Comparison of ENCODE assay signal across 17 cellular contexts in the genomic region with DNA sequence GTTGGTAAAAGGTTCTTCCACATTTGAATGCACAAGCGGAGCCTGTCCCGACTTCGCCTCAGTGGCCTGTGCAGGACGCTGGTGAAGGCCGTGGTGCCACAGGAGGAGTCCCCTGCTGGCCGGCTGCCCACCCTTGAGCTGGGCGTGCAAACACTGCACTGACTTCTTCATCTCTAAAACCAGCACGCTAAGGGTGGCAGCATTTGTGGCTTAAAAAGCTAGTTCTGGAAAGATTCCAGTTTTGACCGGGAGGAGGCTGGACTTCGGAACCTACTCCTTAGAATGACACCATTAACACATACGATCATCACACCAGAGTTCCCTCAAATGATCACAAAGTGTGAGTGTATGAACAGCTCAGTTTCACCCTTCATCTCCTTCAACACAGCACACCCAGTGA.
DNase-seq lines count a peak whose midpoint lies in the region; FAIRE-seq lines count a peak whose summit lies in the region.
"Had no signal": no experiment of that assay in that cellular context is flagged by ENCODE, and none has a peak within 500 bp of the region (broad histone marks: within the 10 kb centered on the region; RNA-seq: fewer than 3 reads in every experiment).

No MANE protein-coding gene starts in this region.

- no peak overlapping the region for H4K5ac ChIP-seq in mesendoderm (ENCODE audit: low read length)

- no peaks in the 10 kb centered on the region for H3K27me3 ChIP-seq in mesendoderm (ENCODE audit: insufficient read depth, low read length, poor library complexity)
- H3K27me3 ChIP-seq: breast epithelium had no signal

- no peak overlapping the region for H2AK5ac ChIP-seq in mesendoderm (ENCODE audit: low read length)

- no peak overlapping the region for H3K56ac ChIP-seq in mesendoderm (ENCODE audit: low read length)

- no peak overlapping the region for H2BK120ac ChIP-seq in mesendoderm (ENCODE audit: low read depth, low read length)

- peak; percentile 82 for DNase-seq in HT-29 (ENCODE audit: low spot score)
- no peak for DNase-seq in activated naive CD8-positive, alpha-beta T cell treated with anti-CD3 and anti-CD28 coated beads for 36 hours
- peak; percentile 41 for DNase-seq in renal cortical epithelial cell (ENCODE audit: low read depth)
- DNase-seq in mesendoderm, result no peak
- no peak for DNase-seq in HTR-8/SVneo (ENCODE audit: insufficient read length, low spot score)
- DNase-seq in NCI-H226, result no peak
- DNase-seq: activated naive CD4-positive, alpha-beta T cell; AML-193; DMS 273 treated with DMSO at 0.1 percent for 48 hours; endodermal cell; islet precursor cell; NCI-H1930; NCI-H510A treated with DMSO at 0.1 percent for 48 hours had no signal

- H3K27ac Mint-ChIP-seq in activated naive CD8-positive, alpha-beta T cell treated with anti-CD3 and anti-CD28 coated beads for 36 hours, result peak overlapping the region; percentile 7

- no peak overlapping the region for H3K18ac ChIP-seq in mesendoderm (ENCODE audit: low read length)

- no peak overlapping the region for H4K8ac ChIP-seq in mesendoderm (ENCODE audit: low read depth, low read length)

- H3K79me2 ChIP-seq in mesendoderm (ENCODE audit: control insufficient read depth, insufficient read depth, low read length), result no peaks in the 10 kb centered on the region

- H2BK5ac ChIP-seq in mesendoderm (ENCODE audit: low read length), result no peak overlapping the region

- H3K9ac ChIP-seq in mesendoderm (ENCODE audit: low read length), result no peak overlapping the region

- no peak overlapping the region for H3K4me3 Mint-ChIP-seq in activated naive CD8-positive, alpha-beta T cell treated with anti-CD3 and anti-CD28 coated beads for 36 hours
- H3K4me3 Mint-ChIP-seq: endodermal cell had no signal

- no peak overlapping the region for H3K27ac ChIP-seq in mesendoderm (ENCODE audit: low read depth, low read length)
- H3K27ac ChIP-seq: prostate gland had no signal

- H3K23ac ChIP-seq in mesendoderm (ENCODE audit: low read length), result no peak overlapping the region

- peaks cover 12% of the 10 kb centered on the region for H3K36me3 ChIP-seq in mesendoderm (ENCODE audit: control insufficient read depth, insufficient read depth, low read length)
- H3K36me3 ChIP-seq: breast epithelium had no signal

- no peaks in the 10 kb centered on the region for H3K79me1 ChIP-seq in mesendoderm (ENCODE audit: low read length)

- no peak overlapping the region for H2BK15ac ChIP-seq in mesendoderm (replicated peaks; ENCODE audit: low read depth)

- H3K4me2 ChIP-seq in mesendoderm (ENCODE audit: low read length), result no peak overlapping the region

- no CpG with 5 or more reads among the region's 11 CpGs for WGBS in mesendoderm (ENCODE audit: extremely low coverage, insufficient coverage, low lambda C conversion rate)

- no peaks in the 10 kb centered on the region for H3K9me3 Mint-ChIP-seq in activated naive CD8-positive, alpha-beta T cell treated with anti-CD3 and anti-CD28 coated beads for 36 hours
- H3K9me3 Mint-ChIP-seq: endodermal cell had no signal

- H3K27me3 Mint-ChIP-seq in activated naive CD8-positive, alpha-beta T cell treated with anti-CD3 and anti-CD28 coated beads for 36 hours, result no peaks in the 10 kb centered on the region

- peaks cover 20% of the 10 kb centered on the region for H3K36me3 Mint-ChIP-seq in activated naive CD8-positive, alpha-beta T cell treated with anti-CD3 and anti-CD28 coated beads for 36 hours

- H3K4me3 ChIP-seq in mesendoderm (ENCODE audit: low read length), result no peak overlapping the region
- H3K4me3 ChIP-seq: breast epithelium, prostate gland had no signal

- no peak overlapping the region for H3K4ac ChIP-seq in mesendoderm (ENCODE audit: low read depth, low read length)

- no peaks in the 10 kb centered on the region for H3K4me1 ChIP-seq in mesendoderm (ENCODE audit: control insufficient read depth, low read depth, low read length)
- H3K4me1 ChIP-seq: breast epithelium had no signal

- FAIRE-seq in islet of Langerhans (lab: Jason Lieb, UNC) (peak; percentile 58), HTR-8/SVneo (lab: Jason Lieb, UNC) (no peak)
- FAIRE-seq: H1 had no signal

- H3K4me1 Mint-ChIP-seq in activated naive CD8-positive, alpha-beta T cell treated with anti-CD3 and anti-CD28 coated beads for 36 hours, result no peaks in the 10 kb centered on the region

Comparison
In these comparisons a context has a peak if more than half of its experiments do, and no peak if none do; other contexts are left out.
1. DNase-seq: peak in HT-29 (single experiment) and renal cortical epithelial cell (single experiment); none in activated naive CD8-positive, alpha-beta T cell treated with anti-CD3 and anti-CD28 coated beads for 36 hours (single experiment), mesendoderm (single experiment), HTR-8/SVneo (single experiment) and NCI-H226 (single experiment).